Comparison of ENCODE assay signal across 9 cellular contexts in the genomic region with DNA sequence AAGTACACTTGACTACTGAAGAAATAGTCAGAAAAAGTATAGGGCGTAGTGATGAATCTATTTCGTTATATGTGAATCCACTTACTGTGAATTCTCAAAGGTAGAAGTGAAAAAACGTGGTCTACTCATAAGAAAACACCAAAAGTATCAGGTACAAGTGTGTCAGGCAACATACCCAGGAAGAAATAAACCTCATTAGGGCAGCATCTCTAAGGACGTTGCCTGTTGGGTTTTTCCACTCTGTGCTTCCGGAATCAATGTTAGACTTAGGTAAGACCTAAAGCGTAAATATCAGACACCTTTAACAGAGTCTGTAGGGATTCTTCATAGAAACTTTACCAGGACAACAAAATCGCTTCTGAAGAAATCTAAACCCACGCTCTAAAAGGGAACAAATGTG.
"Had no signal": no experiment of that assay in that cellular context is flagged by ENCODE, and none has a peak within 500 bp of the region (broad histone marks: within the 10 kb centered on the region; RNA-seq: fewer than 3 reads in every experiment).

No MANE protein-coding gene starts in this region.

- H3K27ac Mint-ChIP-seq: HFFc6, IgD-negative memory B cell had no signal

- H3K4me1 ChIP-seq: HAP-1 had no signal

- H3K27me3 Mint-ChIP-seq: IgD-negative memory B cell had no signal

- H3K36me3 ChIP-seq: HAP-1 had no signal

- FAIRE-seq: HepG2 had no signal

- H3K4me1 Mint-ChIP-seq: IgD-negative memory B cell had no signal

- H3K4me3 ChIP-seq: HAP-1 had no signal

- DNase-seq: GOT3, H7, HFFc6, KBM-7 had no signal

- H3K27ac ChIP-seq: HL-60 had no signal

- ATAC-seq: HCT116, HepG2 had no signal

- H3K9me3 ChIP-seq: HAP-1 had no signal

- H3K4me3 Mint-ChIP-seq: HFFc6, IgD-negative memory B cell had no signal

- H3K36me3 Mint-ChIP-seq: IgD-negative memory B cell had no signal
